25 cellular contexts compared by ENCODE assay signal in the genomic region with DNA sequence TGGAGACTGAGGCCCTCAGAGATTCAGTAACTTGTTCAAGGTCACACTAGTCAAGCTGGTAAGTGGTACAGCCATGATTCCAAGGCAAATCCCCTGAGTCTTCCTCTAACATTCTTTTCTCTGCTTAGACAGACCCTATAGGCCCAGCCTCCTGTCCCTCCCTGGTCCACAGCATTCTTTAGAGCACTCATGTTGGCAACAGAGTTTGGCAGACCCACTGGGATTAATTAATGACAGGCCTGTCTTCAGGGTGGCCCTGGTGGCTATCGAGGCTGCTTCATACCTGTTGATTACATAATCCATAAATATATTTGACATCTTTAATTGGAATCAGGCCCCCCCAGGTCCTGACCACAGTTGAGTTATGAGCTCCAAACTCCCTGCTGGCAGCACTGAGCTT.
"Had no signal": no experiment of that assay in that cellular context is flagged by ENCODE, and none has a peak within 500 bp of the region (broad histone marks: within the 10 kb centered on the region; RNA-seq: fewer than 3 reads in every experiment).

No MANE protein-coding gene starts in this region.

- H3K4me3 ChIP-seq: heart left ventricle, left lung, lower lobe of right lung, psoas muscle, right atrium auricular region, uterus had no signal

- H3K4me1 ChIP-seq: foreskin keratinocyte, left lung, lower lobe of right lung, parathyroid adenoma, psoas muscle, uterus had no signal

- H3K27me3 ChIP-seq: heart left ventricle, left lung, right atrium auricular region, uterus had no signal

- H3K27ac ChIP-seq: foreskin keratinocyte, heart left ventricle, left lung, lower lobe of right lung, parathyroid adenoma, psoas muscle, right atrium auricular region, uterus had no signal

- H3K36me3 ChIP-seq: heart left ventricle, left lung, lower lobe of right lung, right atrium auricular region, uterus had no signal

- H3K9ac ChIP-seq: parathyroid adenoma had no signal

- ATAC-seq: activated T-cell treated with anti-CD3 and anti-CD28 coated beads, Interleukin-2, amount 50 U/mL, for 4 hours; esophagus mucosa; foreskin keratinocyte; heart left ventricle; left lung; psoas muscle had no signal

- FAIRE-seq: astrocyte had no signal

- DNase-seq: activated CD4-positive, alpha-beta memory T cell treated with anti-CD3 and anti-CD28 coated beads, Interleukin-2, amount 10 ng/mL, durations not matched to agents 7 days and 5 days; activated CD4-positive, alpha-beta T cell treated with anti-CD3 and anti-CD28 coated beads, Interleukin-2, amount 10 ng/mL, durations not matched to agents 24 days and 14 days; activated CD4-positive, CD25-positive, alpha-beta regulatory T cell treated with anti-CD3 and anti-CD28 coated beads, Interleukin-2, amount 50 U/mL, for 72 hours; activated CD8-positive, alpha-beta memory T cell treated with anti-CD3 and anti-CD28 coated beads, Interleukin-2, amount 50 U/mL, for 48 hours; activated naive CD4-positive, alpha-beta T cell treated with anti-CD3 and anti-CD28 coated beads for 36 hours; activated naive CD8-positive, alpha-beta T cell treated with anti-CD3 and anti-CD28 coated beads, Interleukin-2, amount 10 ng/mL, durations not matched to agents 7 days and 5 days; activated T-cell treated with anti-CD3 and anti-CD28 coated beads, Interleukin-2, amount 50 U/mL, for 4 hours; caudate nucleus; foreskin keratinocyte; heart left ventricle; kidney glomerular epithelial cell; left lung; lower lobe of right lung; mesenchymal stem cell; nucleus accumbens; stimulated activated CD4-positive, alpha-beta T cell treated with anti-CD3 and anti-CD28 coated beads, Interleukin-2, amount 100 ng/mL, for 48 hours; stimulated activated naive CD4-positive, alpha-beta T cell treated with Interleukin-2 at 50 U/mL for 16 hours; T-helper 2 cell; trophoblast cell; uterus had no signal
